2 cellular contexts compared by ENCODE assay signal in the genomic region with DNA sequence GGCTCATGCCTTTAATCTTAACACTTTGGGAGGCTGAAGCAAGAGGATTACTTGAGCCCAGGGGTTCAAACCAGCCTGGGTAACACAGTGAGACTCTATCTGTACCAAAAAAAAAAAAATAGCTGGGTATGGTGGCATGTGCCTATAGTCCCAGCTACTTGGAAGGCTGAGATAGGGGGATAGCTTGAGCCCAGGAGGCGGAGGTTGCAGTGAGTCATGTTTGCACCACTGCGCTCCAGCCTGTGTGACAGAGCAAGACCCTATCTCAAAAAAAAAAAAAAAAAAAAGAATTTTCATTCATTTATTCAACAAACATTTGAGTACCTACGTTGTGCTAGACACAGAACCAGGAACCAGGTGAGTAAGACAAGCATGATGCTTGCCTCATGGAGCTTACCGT.
A peak's percentile ranks its signal among the peaks of the same experiment; 100 is the strongest.
TF ChIP-seq lines count a peak whose summit lies in the region.

No MANE protein-coding gene starts in this region.

TF ChIP-seq in HCT116, 20 proteins besides CTCF, POLR2A, EP300 and RAD21 (continued from another document):
- no peak for TF ChIP-seq TCF7L2 (IDR thresholded peaks at IDR 0.05; ENCODE audit: borderline replicate concordance, extremely low read depth, insufficient read depth, insufficient read length)
- TF ChIP-seq REST (IDR thresholded peaks at IDR 0.05; ENCODE audit: low read depth), result no peak

TF ChIP-seq in K562, 482 proteins besides CTCF, POLR2A, EP300 and RAD21:
- peak; percentile 13; the same call in 1 of the 2 replicates for TF ChIP-seq ATF3 (IDR thresholded peaks at IDR 0.05)
- TF ChIP-seq ATF3 (CRISPR knock-in tag; conservative IDR thresholded peaks at IDR 0.05), result no peak
- TF ChIP-seq POLR2AphosphoS2 (IDR thresholded peaks at IDR 0.05; ENCODE audit: low read length), result no peak
- no peak for TF ChIP-seq GATA2 (CRISPR knock-in tag; IDR thresholded peaks at IDR 0.05)
- TF ChIP-seq ZFPM2 (CRISPR knock-in tag; IDR thresholded peaks at IDR 0.05), result no peak
- TF ChIP-seq FOSL1 (tag; conservative IDR thresholded peaks at IDR 0.05), result peak; percentile 51
- TF ChIP-seq NELFE (IDR thresholded peaks at IDR 0.05; ENCODE audit: insufficient read depth, insufficient read length), result no peak
- no peak for TF ChIP-seq MTA1 (IDR thresholded peaks at IDR 0.05; ENCODE audit: borderline replicate concordance)
- no peak for TF ChIP-seq ZBTB17 (CRISPR knock-in tag; IDR thresholded peaks at IDR 0.05)
- TF ChIP-seq ZNF766 (CRISPR knock-in tag; conservative IDR thresholded peaks at IDR 0.05), result no peak
- TF ChIP-seq OTX1 (CRISPR knock-in tag; IDR thresholded peaks at IDR 0.05), result no peak
- TF ChIP-seq, protein P1, sequence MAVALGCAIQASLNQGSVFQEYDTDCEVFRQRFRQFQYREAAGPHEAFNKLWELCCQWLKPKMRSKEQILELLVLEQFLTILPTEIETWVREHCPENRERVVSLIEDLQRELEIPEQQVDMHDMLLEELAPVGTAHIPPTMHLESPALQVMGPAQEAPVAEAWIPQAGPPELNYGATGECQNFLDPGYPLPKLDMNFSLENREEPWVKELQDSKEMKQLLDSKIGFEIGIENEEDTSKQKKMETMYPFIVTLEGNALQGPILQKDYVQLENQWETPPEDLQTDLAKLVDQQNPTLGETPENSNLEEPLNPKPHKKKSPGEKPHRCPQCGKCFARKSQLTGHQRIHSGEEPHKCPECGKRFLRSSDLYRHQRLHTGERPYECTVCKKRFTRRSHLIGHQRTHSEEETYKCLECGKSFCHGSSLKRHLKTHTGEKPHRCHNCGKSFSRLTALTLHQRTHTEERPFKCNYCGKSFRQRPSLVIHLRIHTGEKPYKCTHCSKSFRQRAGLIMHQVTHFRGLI (CRISPR knock-in tag; IDR thresholded peaks at IDR 0.05), result no peak
